Comparison of ENCODE assay signal across 19 cellular contexts in genomic region chr17:72185571-72185970, GRCh38.
"Had no signal": no experiment of that assay in that cellular context is flagged by ENCODE, and none has a peak within 500 bp of the region (broad histone marks: within the 10 kb centered on the region; RNA-seq: fewer than 3 reads in every experiment).

No MANE protein-coding gene starts in this region.

- H3K27ac ChIP-seq: epithelial cell of prostate, gastrocnemius medialis, tibial nerve, vagina had no signal

- H3K27me3 ChIP-seq: breast epithelium, tibial nerve, vagina had no signal

- H3K36me3 ChIP-seq: breast epithelium, gastrocnemius medialis, tibial nerve, vagina had no signal

- H3K4me1 ChIP-seq: breast epithelium, gastrocnemius medialis, vagina had no signal

- ATAC-seq: effector memory CD8-positive, alpha-beta T cell; mucosa of descending colon; naive thymus-derived CD4-positive, alpha-beta T cell had no signal

- H3K9me3 ChIP-seq: breast epithelium, gastrocnemius medialis, mucosa of descending colon, tibial nerve, vagina had no signal

- H3K4me3 ChIP-seq: breast epithelium, gastrocnemius medialis, mucosa of descending colon, tibial nerve, vagina had no signal

- DNase-seq: activated CD4-positive, alpha-beta T cell treated with anti-CD3 and anti-CD28 coated beads, Interleukin-2, amount 10 ng/mL, durations not matched to agents 7 days and 5 days; activated CD8-positive, alpha-beta memory T cell treated with anti-CD3 and anti-CD28 coated beads, Interleukin-2, amount 50 U/mL, for 48 hours; activated naive CD8-positive, alpha-beta T cell treated with anti-CD3 and anti-CD28 coated beads, Interleukin-2, amount 10 ng/mL, durations not matched to agents 7 days and 5 days; anterior cingulate cortex; dermis blood vessel endothelial cell; effector memory CD8-positive, alpha-beta T cell; gastrocnemius medialis; mucosa of descending colon; naive thymus-derived CD4-positive, alpha-beta T cell; small intestine; stimulated activated CD4-positive, alpha-beta T cell treated with anti-CD3 and anti-CD28 coated beads, Interleukin-4, amount 100 ng/mL, for 4 hours; stimulated activated CD8-positive, alpha-beta memory T cell treated with anti-CD3 and anti-CD28 coated beads, Interleukin-4, amount 100 ng/mL, for 48 hours; stimulated activated naive CD4-positive, alpha-beta T cell treated with Interleukin-2 at 50 U/mL for 16 hours; substantia nigra; T-helper 9 cell had no signal
